Comparison of ENCODE assay signal across 25 cellular contexts in genomic region chr16:57255686-57256415, GRCh38. TPM values are rescaled to one million over a fixed set of nuclear protein-coding genes. Genes with fewer than 3 reads are reported as not detected.
DNase-seq lines count a peak whose midpoint lies in the region; ATAC-seq, FAIRE-seq and TF ChIP-seq lines count a peak whose summit lies in the region.
"Had no signal": no experiment of that assay in that cellular context is flagged by ENCODE, and none has a peak within 500 bp of the region (broad histone marks: within the 10 kb centered on the region; RNA-seq: fewer than 3 reads in every experiment).

No MANE protein-coding gene starts in this region.

- FAIRE-seq in GM19239 (lab: Jason Lieb, UNC), result no peak
- FAIRE-seq: D721Med, GM12891, islet of Langerhans had no signal

- no peak overlapping the region for H3K4me3 ChIP-seq in prostate gland
- H3K4me3 ChIP-seq: esophagus muscularis mucosa, gastroesophageal sphincter, tibial artery had no signal

- peak overlapping the region; percentile 58 for H3K27ac ChIP-seq in KOPT-K1 (ENCODE audit: low read depth, low read length, poor library complexity, severe bottlenecking)
- no peak overlapping the region for H3K27ac ChIP-seq in foreskin keratinocyte
- no peak overlapping the region for H3K27ac ChIP-seq in prostate gland
- H3K27ac ChIP-seq: esophagus muscularis mucosa, gastroesophageal sphincter, tibial artery had no signal

- H3K4me1 ChIP-seq in foreskin keratinocyte (peaks cover 21% of the 10 kb centered on the region), prostate gland (replicated peaks) (no peaks in the 10 kb centered on the region)

- H3K36me3 ChIP-seq in KOPT-K1 (ENCODE audit: insufficient read depth, low read length) (peaks cover 32% of the 10 kb centered on the region), prostate gland (peaks cover 0 to 9% of the 10 kb centered on the region in 2 donors)

- no peaks in the 10 kb centered on the region for H3K27me3 ChIP-seq in foreskin keratinocyte
- no peaks in the 10 kb centered on the region for H3K27me3 ChIP-seq in prostate gland (replicated peaks; ENCODE audit: insufficient read depth)
- H3K27me3 ChIP-seq: esophagus muscularis mucosa, gastroesophageal sphincter, tibial artery had no signal

- peak; percentile 82 for ATAC-seq in foreskin keratinocyte
- ATAC-seq: activated T-helper 17 cell treated with anti-CD3 and anti-CD28 coated beads, Interleukin-2, amount 50 U/mL, for 72 hours; gastroesophageal sphincter; HCT116; stimulated activated naive CD8-positive, alpha-beta T cell treated with anti-CD3 and anti-CD28 coated beads, Interleukin-15, Interleukin-2, amounts not matched to agents 100 U/mL and 50 U/mL, for 24 hours; T-helper 17 cell had no signal

- H3K9me3 ChIP-seq in KOPT-K1 (ENCODE audit: insufficient read depth, low read length, poor library complexity, severe bottlenecking), result peaks cover 9% of the 10 kb centered on the region
- H3K9me3 ChIP-seq in prostate gland, result no peaks in the 10 kb centered on the region
- H3K9me3 ChIP-seq: esophagus muscularis mucosa, gastroesophageal sphincter, SK-N-SH, tibial artery had no signal

- intact Hi-C loops in prostate gland (cut with DNase I), result no loop called here

- no peak for TF ChIP-seq CTCF in foreskin keratinocyte (conservative IDR thresholded peaks at IDR 0.05)
- no peak for TF ChIP-seq CTCF in prostate gland (IDR thresholded peaks at IDR 0.05)

- TF ChIP-seq POLR2A in prostate gland (IDR thresholded peaks at IDR 0.05), result no peak

- WGBS in prostate gland, result 88% methylated on average over 10 of the region's 10 CpGs

- peak; percentile 13 for DNase-seq in activated CD8-positive, alpha-beta memory T cell treated with anti-CD3 and anti-CD28 coated beads, Interleukin-2, amount 50 U/mL, for 48 hours
- DNase-seq in foreskin keratinocyte (peak; percentile 57 to 80), renal cortical epithelial cell (ENCODE audit: low read depth) (peak; percentile 66), GM19239 (ENCODE audit: insufficient read length, low spot score) (no peak), prostate gland (ENCODE audit: low spot score) (no peak), pons (ENCODE audit: low spot score) (no peak)
- DNase-seq: activated CD4-positive, alpha-beta T cell treated with anti-CD3 and anti-CD28 coated beads for 4 hours; central memory CD4-positive, alpha-beta T cell; hypothalamus; NCI-H1092; NCI-H187 treated with DMSO at 0.1 percent for 48 hours; NCI-H226; SK-N-SH; stimulated activated CD4-positive, alpha-beta T cell treated with anti-CD3 and anti-CD28 coated beads, Interleukin-4, amount 100 ng/mL, for 4 hours; stimulated activated naive CD8-positive, alpha-beta T cell treated with anti-CD3 and anti-CD28 coated beads, Interleukin-15, Interleukin-2, amounts not matched to agents 100 U/mL and 50 U/mL, for 24 hours; T-helper 17 cell had no signal

RNA-seq across cellular contexts. Expression of gene ARL2BP, which starts 10.8 kb away (rescaled TPM):
- total RNA-seq in foreskin keratinocyte (57.7 and 59.2 TPM in 2 replicates), renal cortical epithelial cell (71.2 and 105 TPM in 2 replicates), prostate gland (10 to 100 TPM; 62.3 to 81.4 TPM)
- 38.8 and 44.3 TPM in 2 replicates for polyA plus RNA-seq in foreskin keratinocyte

RNA-seq across cellular contexts. Expression of gene PLLP, which starts 28.6 kb away (rescaled TPM):
- total RNA-seq in foreskin keratinocyte (20.9 and 26.8 TPM in 2 replicates), renal cortical epithelial cell (20.6 and 66.5 TPM in 2 replicates), prostate gland (10 to 100 TPM; 28.6 to 52.5 TPM)
- 26.4 and 35.0 TPM in 2 replicates for polyA plus RNA-seq in foreskin keratinocyte
- total RNA-seq: activated T-helper 17 cell treated with anti-CD3 and anti-CD28 coated beads, Interleukin-2, amount 50 U/mL, for 72 hours had no signal

Comparison
In these comparisons a context has a peak if more than half of its experiments do, and no peak if none do; other contexts are left out.
1. DNase-seq: peak in activated CD8-positive, alpha-beta memory T cell treated with anti-CD3 and anti-CD28 coated beads, Interleukin-2, amount 50 U/mL, for 48 hours (single experiment), foreskin keratinocyte (2 of 2) and renal cortical epithelial cell (single experiment); none in GM19239 (single experiment), prostate gland (single experiment) and pons (single experiment).